Comparison of ENCODE assay signal across 16 cellular contexts in genomic region chr5:89213584-89213983, GRCh38.
DNase-seq lines count a peak whose midpoint lies in the region; ATAC-seq and TF ChIP-seq lines count a peak whose summit lies in the region.
"Had no signal": no experiment of that assay in that cellular context is flagged by ENCODE, and none has a peak within 500 bp of the region (broad histone marks: within the 10 kb centered on the region; RNA-seq: fewer than 3 reads in every experiment).

No MANE protein-coding gene starts in this region.

- no peak for ATAC-seq in activated naive CD8-positive, alpha-beta T cell treated with anti-CD3 and anti-CD28 coated beads, Interleukin-2, amount 50 U/mL, for 24 hours
- ATAC-seq in naive thymus-derived CD4-positive, alpha-beta T cell: no peak
- ATAC-seq: GM23338 had no signal

- peaks cover 8% of the 10 kb centered on the region for H3K9me3 Mint-ChIP-seq in activated naive CD8-positive, alpha-beta T cell treated with anti-CD3 and anti-CD28 coated beads, Interleukin-2, amount 50 U/mL, for 24 hours
- peaks cover 0 to 7% (median 0%) of the 10 kb centered on the region in 11 donors for H3K9me3 Mint-ChIP-seq in naive thymus-derived CD4-positive, alpha-beta T cell
- H3K9me3 Mint-ChIP-seq: GM23338 had no signal

- no peak overlapping the region for H3K27ac ChIP-seq in breast epithelium
- no peak overlapping the region for H3K27ac ChIP-seq in naive thymus-derived CD4-positive, alpha-beta T cell (ENCODE audit: low read depth, low read length)
- H3K27ac ChIP-seq: stomach had no signal

- H3K27me3 Mint-ChIP-seq in activated naive CD8-positive, alpha-beta T cell treated with anti-CD3 and anti-CD28 coated beads, Interleukin-2, amount 50 U/mL, for 24 hours: no peaks in the 10 kb centered on the region
- H3K27me3 Mint-ChIP-seq in naive thymus-derived CD4-positive, alpha-beta T cell: no peaks in the 10 kb centered on the region
- H3K27me3 Mint-ChIP-seq: dendritic cell treated with granulocyte-macrophage colony-stimulating factor and Interleukin-4, amounts not matched to agents 40 ng/mL and 50 ng/mL, for 4 days had no signal

- POLR2A ChIA-PET in naive thymus-derived CD4-positive, alpha-beta T cell (lab: Charles Lee): no interaction called here

- TF ChIP-seq POLR2A in breast epithelium (IDR thresholded peaks at IDR 0.05): no peak

- no peaks in the 10 kb centered on the region for H3K9me3 ChIP-seq in breast epithelium
- no peaks in the 10 kb centered on the region for H3K9me3 ChIP-seq in naive thymus-derived CD4-positive, alpha-beta T cell (ENCODE audit: control insufficient read depth in 2 of 3, low read length in 3 of 3)
- H3K9me3 ChIP-seq: stomach had no signal

- intact Hi-C loops in breast epithelium (cut with DNase I; ENCODE audit: low total_unique reads): no loop called here
- intact Hi-C loops in naive thymus-derived CD4-positive, alpha-beta T cell (cut with micrococcal nuclease): no loop called here

- H3K4me1 ChIP-seq in breast epithelium: no peaks in the 10 kb centered on the region
- no peaks in the 10 kb centered on the region for H3K4me1 ChIP-seq in naive thymus-derived CD4-positive, alpha-beta T cell (ENCODE audit: control insufficient read depth in 2 of 2, insufficient read depth in 2 of 2, low read length in 2 of 2)
- H3K4me1 ChIP-seq: stomach had no signal

- no peaks in the 10 kb centered on the region for H3K36me3 ChIP-seq in breast epithelium
- no peaks in the 10 kb centered on the region for H3K36me3 ChIP-seq in naive thymus-derived CD4-positive, alpha-beta T cell (ENCODE audit: control insufficient read depth in 2 of 3, insufficient read depth in 3 of 3, low read length in 3 of 3)
- H3K36me3 ChIP-seq: stomach had no signal

- H3K27me3 ChIP-seq in breast epithelium: no peaks in the 10 kb centered on the region
- no peaks in the 10 kb centered on the region for H3K27me3 ChIP-seq in naive thymus-derived CD4-positive, alpha-beta T cell (ENCODE audit: control insufficient read depth in 2 of 2, insufficient read depth in 2 of 2, low read length in 2 of 2)
- H3K27me3 ChIP-seq: stomach had no signal

- DNase-seq in AG08396 (ENCODE audit: low spot score) (peak; percentile 20), LHCN-M2 (ENCODE audit: low read depth) (peak; percentile 81), cardiac fibroblast (ENCODE audit: low read depth in 2 of 2) (peak; percentile 62 to 64), kidney tubule cell (ENCODE audit: low spot score) (peak; percentile 35), breast epithelium (ENCODE audit: low spot score in 2 of 2) (no peak), NCI-H526 treated with DMSO at 0.1 percent for 48 hours (lab: John Stamatoyannopoulos, UW) (no peak)
- no peak for DNase-seq in activated naive CD8-positive, alpha-beta T cell treated with anti-CD3 and anti-CD28 coated beads, Interleukin-2, amount 50 U/mL, for 24 hours
- DNase-seq in naive thymus-derived CD4-positive, alpha-beta T cell: no peak
- DNase-seq: activated naive CD4-positive, alpha-beta T cell treated with Interleukin-2 at 50 U/mL for 16 hours; mesendoderm; NCI-H146; OCI-M1; stomach; T1000 had no signal

- TF ChIP-seq CTCF in cardiac fibroblast (IDR thresholded peaks at IDR 0.05; ENCODE audit: low read depth, low read length) (no peak), breast epithelium (IDR thresholded peaks at IDR 0.05) (no peak)

- H3K4me3 Mint-ChIP-seq in activated naive CD8-positive, alpha-beta T cell treated with anti-CD3 and anti-CD28 coated beads, Interleukin-2, amount 50 U/mL, for 24 hours: no peak overlapping the region
- no peak overlapping the region for H3K4me3 Mint-ChIP-seq in naive thymus-derived CD4-positive, alpha-beta T cell
- H3K4me3 Mint-ChIP-seq: dendritic cell treated with granulocyte-macrophage colony-stimulating factor and Interleukin-4, amounts not matched to agents 40 ng/mL and 50 ng/mL, for 4 days; GM23338 had no signal

- CTCF ChIA-PET in naive thymus-derived CD4-positive, alpha-beta T cell (lab: Charles Lee): no interaction called here

- H3K27ac Mint-ChIP-seq in activated naive CD8-positive, alpha-beta T cell treated with anti-CD3 and anti-CD28 coated beads, Interleukin-2, amount 50 U/mL, for 24 hours: no peak overlapping the region
- H3K27ac Mint-ChIP-seq in naive thymus-derived CD4-positive, alpha-beta T cell: no peak overlapping the region
- H3K27ac Mint-ChIP-seq: dendritic cell treated with granulocyte-macrophage colony-stimulating factor and Interleukin-4, amounts not matched to agents 40 ng/mL and 50 ng/mL, for 4 days; GM23338 had no signal

- peaks cover 2% of the 10 kb centered on the region for H3K4me1 Mint-ChIP-seq in activated naive CD8-positive, alpha-beta T cell treated with anti-CD3 and anti-CD28 coated beads, Interleukin-2, amount 50 U/mL, for 24 hours
- no peaks in the 10 kb centered on the region for H3K4me1 Mint-ChIP-seq in naive thymus-derived CD4-positive, alpha-beta T cell

- H3K36me3 Mint-ChIP-seq in activated naive CD8-positive, alpha-beta T cell treated with anti-CD3 and anti-CD28 coated beads, Interleukin-2, amount 50 U/mL, for 24 hours (ENCODE audit: low read depth): no peaks in the 10 kb centered on the region
- H3K36me3 Mint-ChIP-seq in naive thymus-derived CD4-positive, alpha-beta T cell: no peaks in the 10 kb centered on the region

- H3K4me3 ChIP-seq in cardiac fibroblast (replicated peaks in 1 of 2; ENCODE audit: low read depth in 2 of 2, low read length in 2 of 2): no peak overlapping the region
- no peak overlapping the region for H3K4me3 ChIP-seq in breast epithelium
- H3K4me3 ChIP-seq in naive thymus-derived CD4-positive, alpha-beta T cell (ENCODE audit: low read length): no peak overlapping the region
- H3K4me3 ChIP-seq: GM23338, stomach had no signal

Comparison
In these comparisons a context has a peak if more than half of its experiments do, and no peak if none do; other contexts are left out.
1. DNase-seq: peak in AG08396 (single experiment), LHCN-M2 (single experiment), cardiac fibroblast (2 of 2) and kidney tubule cell (single experiment); none in breast epithelium (0 of 2), activated naive CD8-positive, alpha-beta T cell treated with anti-CD3 and anti-CD28 coated beads, Interleukin-2, amount 50 U/mL, for 24 hours (single experiment), naive thymus-derived CD4-positive, alpha-beta T cell (0 of 9) and NCI-H526 treated with DMSO at 0.1 percent for 48 hours (single experiment).